In the genomic region with DNA sequence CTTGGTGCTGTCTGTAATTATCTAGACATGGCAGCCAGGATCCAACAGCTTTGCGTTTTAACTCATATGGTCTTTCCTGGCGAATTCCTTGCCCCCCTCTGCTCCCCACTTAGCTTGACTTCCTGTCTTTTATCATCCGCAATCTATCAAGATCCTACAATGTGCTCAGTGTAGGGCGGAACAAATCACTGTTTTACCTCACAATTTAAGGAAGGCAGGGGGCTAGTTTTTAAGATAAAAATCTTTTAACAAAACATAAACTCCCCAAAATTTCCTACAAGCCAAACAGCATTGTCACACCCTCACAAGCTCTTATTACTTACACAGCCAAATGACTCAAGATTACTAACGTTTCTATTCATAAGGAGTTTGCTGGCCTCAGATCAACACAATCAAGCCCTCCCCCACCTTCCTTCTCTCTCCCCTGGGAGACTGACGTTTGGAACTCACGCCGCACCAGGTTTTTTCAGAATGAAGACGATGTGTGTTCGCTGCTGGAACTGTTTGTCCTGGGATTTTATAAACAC, we compare ENCODE assay signal across 8 cellular contexts. TPM values are rescaled to one million over a fixed set of nuclear protein-coding genes. Genes with fewer than 3 reads are reported as not detected.
DNase-seq lines count a peak whose midpoint lies in the region; ATAC-seq and TF ChIP-seq lines count a peak whose summit lies in the region.

No MANE protein-coding gene starts in this region.

- in situ Hi-C loops in HAP-1 (cut with MboI; ENCODE audit: low sequenced_read_pairs), result no loop called here

- H3K27me3 ChIP-seq in HAP-1 (ENCODE audit: low read depth) (no peaks in the 10 kb centered on the region), iPS DF 6.9 (ENCODE audit: control insufficient read depth, insufficient read depth, low read length) (no peaks in the 10 kb centered on the region)

- no peaks in the 10 kb centered on the region for H3K36me3 ChIP-seq in HAP-1 (replicated peaks)
- no peaks in the 10 kb centered on the region for H3K36me3 ChIP-seq in iPS DF 6.9 (ENCODE audit: control insufficient read depth, insufficient read depth, low read length)

- peaks cover 52% of the 10 kb centered on the region for H3K27me3 Mint-ChIP-seq in activated T-helper 2 cell treated with anti-CD3 and anti-CD28 coated beads, Interferon-gamma antibody, Interleukin-2, Interleukin-4, amounts not matched to agents 10 μg/mL and 5 μg/mL and 100 μg/mL, durations not matched to agents 14 hours and 24 hours and 36 hours (ENCODE audit: low read depth)

- DNase-seq in AG04449 (ENCODE audit: low read depth, low spot score) (peak; percentile 36), HAP-1 (ENCODE audit: low spot score in 2 of 2) (peak; percentile 54 to 61), iPS DF 6.9 (ENCODE audit: low read depth, low spot score) (peak; percentile 61), cortex of kidney (lab: John Stamatoyannopoulos, UW) (no peak)
- no peak for DNase-seq in activated T-helper 2 cell treated with anti-CD3 and anti-CD28 coated beads, Interferon-gamma antibody, Interleukin-2, Interleukin-4, amounts not matched to agents 10 μg/mL and 5 μg/mL and 100 μg/mL, durations not matched to agents 14 hours and 24 hours and 36 hours (ENCODE audit: low spot score)
- DNase-seq in stimulated activated naive CD8-positive, alpha-beta T cell treated with anti-CD3 and anti-CD28 coated beads, Interleukin-15, Interleukin-2, amounts not matched to agents 100 U/mL and 50 U/mL, for 24 hours, result no peak

- H3K27ac ChIP-seq in iPS DF 6.9 (ENCODE audit: low read length), result no peak overlapping the region

- no peaks in the 10 kb centered on the region for H3K9me3 ChIP-seq in HAP-1
- H3K9me3 ChIP-seq in iPS DF 6.9 (ENCODE audit: control insufficient read depth, insufficient read depth, low read length), result no peaks in the 10 kb centered on the region

- peaks cover 12% of the 10 kb centered on the region; the same call in 1 of the 2 replicates for H3K4me1 ChIP-seq in HAP-1
- H3K4me1 ChIP-seq in iPS DF 6.9 (ENCODE audit: control insufficient read depth, insufficient read depth, low read length), result no peaks in the 10 kb centered on the region

- no peak overlapping the region for H3K27ac Mint-ChIP-seq in activated T-helper 2 cell treated with anti-CD3 and anti-CD28 coated beads, Interferon-gamma antibody, Interleukin-2, Interleukin-4, amounts not matched to agents 10 μg/mL and 5 μg/mL and 100 μg/mL, durations not matched to agents 14 hours and 24 hours and 36 hours

- intact Hi-C loops in activated T-helper 2 cell treated with anti-CD3 and anti-CD28 coated beads, Interferon-gamma antibody, Interleukin-2, Interleukin-4, amounts not matched to agents 10 μg/mL and 5 μg/mL and 100 μg/mL, durations not matched to agents 14 hours and 24 hours and 36 hours (cut with micrococcal nuclease), result loop anchor here (5.0 kb wide), 1 partner anchor 248 kb away; the partner anchor contains the start of gene GTPBP10

- H3K9me3 Mint-ChIP-seq in activated T-helper 2 cell treated with anti-CD3 and anti-CD28 coated beads, Interferon-gamma antibody, Interleukin-2, Interleukin-4, amounts not matched to agents 10 μg/mL and 5 μg/mL and 100 μg/mL, durations not matched to agents 14 hours and 24 hours and 36 hours, result no peaks in the 10 kb centered on the region

- CTCF ChIA-PET in AG04449 (lab: Yijun Ruan, JAX), result interaction anchor here (1.3 to 4.1 kb wide), 8 partner anchors 9 to 686 kb away, joined by 3 to 30 read pairs (median 12); no protein-coding TSS in a partner anchor

- no peaks in the 10 kb centered on the region for H3K36me3 Mint-ChIP-seq in activated T-helper 2 cell treated with anti-CD3 and anti-CD28 coated beads, Interferon-gamma antibody, Interleukin-2, Interleukin-4, amounts not matched to agents 10 μg/mL and 5 μg/mL and 100 μg/mL, durations not matched to agents 14 hours and 24 hours and 36 hours (ENCODE audit: low read depth)

- peaks cover 9% of the 10 kb centered on the region for H3K4me1 Mint-ChIP-seq in activated T-helper 2 cell treated with anti-CD3 and anti-CD28 coated beads, Interferon-gamma antibody, Interleukin-2, Interleukin-4, amounts not matched to agents 10 μg/mL and 5 μg/mL and 100 μg/mL, durations not matched to agents 14 hours and 24 hours and 36 hours (ENCODE audit: low read depth)

- H3K4me3 ChIP-seq in AG04449 (ENCODE audit: low read depth, low read length) (peak overlapping the region; percentile 72), HAP-1 (no peak overlapping the region), iPS DF 6.9 (ENCODE audit: low read length) (peak overlapping the region; percentile 0; the same call in 1 of the 2 replicates)

- peak overlapping the region; percentile 33 for H3K4me3 Mint-ChIP-seq in activated T-helper 2 cell treated with anti-CD3 and anti-CD28 coated beads, Interferon-gamma antibody, Interleukin-2, Interleukin-4, amounts not matched to agents 10 μg/mL and 5 μg/mL and 100 μg/mL, durations not matched to agents 14 hours and 24 hours and 36 hours (ENCODE audit: low read depth)

- peak; percentile 37 for ATAC-seq in stimulated activated naive CD8-positive, alpha-beta T cell treated with anti-CD3 and anti-CD28 coated beads, Interleukin-15, Interleukin-2, amounts not matched to agents 100 U/mL and 50 U/mL, for 24 hours
- ATAC-seq in HG02885 (IDR thresholded peaks at IDR 0.05; ENCODE audit: poor library complexity, unreplicated experiment) (no peak), HG02970 (IDR thresholded peaks at IDR 0.05; ENCODE audit: low FRiP score, unreplicated experiment) (no peak)

- POLR2A ChIA-PET in AG04449 (lab: Yijun Ruan, JAX), result no interaction called here

- TF ChIP-seq CTCF in AG04449 (IDR thresholded peaks at IDR 0.05; ENCODE audit: insufficient read depth, low read length, missing control alignments), result no peak

- no CpG with 5 or more reads among the region's 10 CpGs for WGBS in iPS DF 6.9 (ENCODE audit: insufficient coverage, insufficient read length)

RNA-seq across cellular contexts. Expression of gene CDK14, which starts 1.3 kb away (rescaled TPM):
- total RNA-seq in activated T-helper 2 cell treated with anti-CD3 and anti-CD28 coated beads, Interferon-gamma antibody, Interleukin-2, Interleukin-4, amounts not matched to agents 10 μg/mL and 5 μg/mL and 100 μg/mL, durations not matched to agents 14 hours and 24 hours and 36 hours, result 2.1 and 2.2 TPM in 2 replicates

Comparison
In these comparisons a context has a peak if more than half of its experiments do, and no peak if none do; other contexts are left out.
1. DNase-seq: peak in AG04449 (single experiment), HAP-1 (2 of 2) and iPS DF 6.9 (single experiment); none in activated T-helper 2 cell treated with anti-CD3 and anti-CD28 coated beads, Interferon-gamma antibody, Interleukin-2, Interleukin-4, amounts not matched to agents 10 μg/mL and 5 μg/mL and 100 μg/mL, durations not matched to agents 14 hours and 24 hours and 36 hours (single experiment), stimulated activated naive CD8-positive, alpha-beta T cell treated with anti-CD3 and anti-CD28 coated beads, Interleukin-15, Interleukin-2, amounts not matched to agents 100 U/mL and 50 U/mL, for 24 hours (single experiment) and cortex of kidney (single experiment).